Comparison of ENCODE assay signal across 1 cellular context in genomic region chr20:20710847-20711315, GRCh38.
TF ChIP-seq lines count a peak whose summit lies in the region.

No MANE protein-coding gene starts in this region.

TF ChIP-seq in HepG2, 621 proteins besides CTCF, POLR2A, EP300 and RAD21 (continued from another document and continues in another):
- peak; percentile 45 for TF ChIP-seq SKI (IDR thresholded peaks at IDR 0.05; ENCODE audit: partially characterized antibody)
- peak; percentile 75; the same call in 1 of the 2 replicates for TF ChIP-seq ERF (CRISPR knock-in tag; IDR thresholded peaks at IDR 0.05)
- TF ChIP-seq ZNF510 (CRISPR knock-in tag; IDR thresholded peaks at IDR 0.05; ENCODE audit: low read depth): no peak
- TF ChIP-seq ATM (IDR thresholded peaks at IDR 0.05; ENCODE audit: borderline replicate concordance): no peak
- no peak for TF ChIP-seq ZBED4 (CRISPR knock-in tag; IDR thresholded peaks at IDR 0.05; ENCODE audit: borderline replicate concordance)
- TF ChIP-seq ZNF83 (CRISPR knock-in tag; IDR thresholded peaks at IDR 0.05; ENCODE audit: borderline replicate concordance): no peak
- TF ChIP-seq KLF13 (CRISPR knock-in tag; IDR thresholded peaks at IDR 0.05): no peak
- TF ChIP-seq ZNF749 (CRISPR knock-in tag; IDR thresholded peaks at IDR 0.05; ENCODE audit: borderline replicate concordance): no peak
- no peak for TF ChIP-seq THAP8 (CRISPR knock-in tag; IDR thresholded peaks at IDR 0.05; ENCODE audit: borderline replicate concordance)
- no peak for TF ChIP-seq TOPORS (CRISPR knock-in tag; IDR thresholded peaks at IDR 0.05)
- TF ChIP-seq ZNF460 (CRISPR knock-in tag; IDR thresholded peaks at IDR 0.05; ENCODE audit: borderline replicate concordance): no peak
- no peak for TF ChIP-seq ZNF770 (CRISPR knock-in tag; IDR thresholded peaks at IDR 0.05)
- no peak for TF ChIP-seq ZBTB1 (CRISPR knock-in tag; IDR thresholded peaks at IDR 0.05; ENCODE audit: borderline replicate concordance)
- TF ChIP-seq MTF1 (CRISPR knock-in tag; IDR thresholded peaks at IDR 0.05): no peak
- TF ChIP-seq TCF7L2 (IDR thresholded peaks at IDR 0.05; ENCODE audit: low read depth, low read length): no peak
- TF ChIP-seq ZNF589 (CRISPR knock-in tag; conservative IDR thresholded peaks at IDR 0.05): no peak
- no peak for TF ChIP-seq MLLT10 (CRISPR knock-in tag; IDR thresholded peaks at IDR 0.05)
- peak; percentile 61; the same call in 1 of the 2 replicates for TF ChIP-seq PAXIP1 (CRISPR knock-in tag; conservative IDR thresholded peaks at IDR 0.05)
- peak; percentile 89 for TF ChIP-seq ZSCAN9 (CRISPR knock-in tag; IDR thresholded peaks at IDR 0.05; ENCODE audit: borderline replicate concordance)
- TF ChIP-seq GMEB1 (CRISPR knock-in tag; IDR thresholded peaks at IDR 0.05; ENCODE audit: borderline replicate concordance): no peak; the same call in 1 of the 2 replicates
- peak; percentile 100 for TF ChIP-seq CEBPG (CRISPR knock-in tag; IDR thresholded peaks at IDR 0.05)
- TF ChIP-seq ZNF570 (CRISPR knock-in tag; IDR thresholded peaks at IDR 0.05; ENCODE audit: borderline replicate concordance): no peak
- no peak for TF ChIP-seq POLR2AphosphoS5 (IDR thresholded peaks at IDR 0.05; ENCODE audit: low read depth, low read length)
- TF ChIP-seq ZNF468 (CRISPR knock-in tag; IDR thresholded peaks at IDR 0.05): no peak
- TF ChIP-seq IRF2 (CRISPR knock-in tag; IDR thresholded peaks at IDR 0.05): peak; percentile 79
- peak; percentile 71; the same call in 1 of the 2 replicates for TF ChIP-seq SOX13 (IDR thresholded peaks at IDR 0.05)
- peak in 1 of 2 experiments; percentile 97; a peak in 2 of 4 replicates for TF ChIP-seq SOX13 (CRISPR knock-in tag; conservative IDR thresholded peaks at IDR 0.05 in 1 of 2, IDR thresholded peaks at IDR 0.05 in 1 of 2)
- no peak for TF ChIP-seq ZNF761 (CRISPR knock-in tag; conservative IDR thresholded peaks at IDR 0.05)
- TF ChIP-seq MNT (IDR thresholded peaks at IDR 0.05): 0 out of 2 replicates have a peak, but pooled peaks have one; percentile 39
- TF ChIP-seq ZNF740 (CRISPR knock-in tag; IDR thresholded peaks at IDR 0.05): no peak
- 0 out of 2 replicates have a peak, but pooled peaks have one; percentile 21 for TF ChIP-seq ZNF24 (IDR thresholded peaks at IDR 0.05)
- no peak for TF ChIP-seq STAT6 (CRISPR knock-in tag; IDR thresholded peaks at IDR 0.05; ENCODE audit: borderline replicate concordance)
- no peak for TF ChIP-seq ZNF503 (CRISPR knock-in tag; IDR thresholded peaks at IDR 0.05)
- TF ChIP-seq HMG20A (CRISPR knock-in tag; IDR thresholded peaks at IDR 0.05; ENCODE audit: borderline replicate concordance): peak; percentile 78
- no peak; the same call in 1 of the 2 replicates for TF ChIP-seq ZBTB49 (CRISPR knock-in tag; IDR thresholded peaks at IDR 0.05; ENCODE audit: borderline replicate concordance)
- no peak for TF ChIP-seq BORCS8-MEF2B (CRISPR knock-in tag; IDR thresholded peaks at IDR 0.05)
